ENCODE assay signal across 8 cellular contexts in the genomic region with DNA sequence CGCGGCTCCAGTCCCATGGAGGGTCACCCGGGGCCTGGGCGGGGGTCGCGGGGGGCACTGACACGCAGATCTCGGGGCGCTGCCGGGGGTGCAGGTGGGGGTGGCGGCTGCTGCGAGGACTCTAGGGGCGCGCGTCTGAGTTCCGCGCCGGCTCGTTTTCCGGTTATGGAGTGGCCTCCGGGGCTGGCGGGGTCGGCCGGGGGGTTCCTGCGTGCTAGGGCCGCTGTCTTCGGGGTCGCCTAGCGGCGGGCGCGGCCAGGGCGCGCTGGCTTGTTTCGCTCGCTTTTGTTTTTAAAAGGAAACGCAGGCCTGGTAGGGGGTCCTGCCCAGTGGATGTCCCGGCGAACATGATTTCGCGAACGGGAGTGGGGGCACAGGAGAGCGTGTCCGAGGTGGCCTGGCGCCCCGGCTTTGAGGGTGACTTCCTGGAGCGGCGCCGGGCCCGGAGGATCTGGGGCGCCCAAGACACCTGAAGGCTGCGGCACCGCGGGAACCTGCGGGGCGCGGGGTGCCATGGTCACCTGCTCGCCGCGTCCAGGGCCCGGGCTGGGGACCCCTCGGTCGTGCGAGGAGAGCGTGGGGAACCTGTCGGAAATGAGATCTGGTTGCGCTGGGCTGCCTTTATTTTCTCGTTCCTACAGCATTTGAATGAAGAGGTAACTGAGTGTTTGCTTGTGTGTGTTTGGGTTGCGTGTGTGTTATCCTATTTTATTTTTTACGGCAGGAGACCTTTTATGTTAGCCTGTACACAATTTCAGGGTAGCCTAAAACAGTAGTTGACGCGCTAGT. TPM values are rescaled to one million over a fixed set of nuclear protein-coding genes. Genes with fewer than 3 reads are reported as not detected.
DNase-seq lines count a peak whose midpoint lies in the region; ATAC-seq and TF ChIP-seq lines count a peak whose summit lies in the region.

No MANE protein-coding gene starts in this region.

- in situ Hi-C loops in HAP-1 (cut with MboI; ENCODE audit: low sequenced_read_pairs), result loop anchor here (10.0 to 25.0 kb wide), 2 partner anchors 368 to 581 kb away; a partner anchor contains a TSS
- in situ Hi-C loops in gastrocnemius medialis (cut with MboI; ENCODE audit: low sequenced_read_pairs in 4 of 4), result loop anchor here (5.0 to 25.0 kb wide), 5 partner anchors 69 to 318 kb away; no protein-coding TSS in a partner anchor

- no peaks in the 10 kb centered on the region for H3K27me3 ChIP-seq in HAP-1 (ENCODE audit: low read depth)
- H3K27me3 ChIP-seq in NT2/D1 (ENCODE audit: insufficient read depth, insufficient read length), result peaks cover 22% of the 10 kb centered on the region
- no peaks in the 10 kb centered on the region for H3K27me3 ChIP-seq in left ventricle myocardium inferior (ENCODE audit: low read depth)
- no peaks in the 10 kb centered on the region for H3K27me3 ChIP-seq in gastrocnemius medialis

- H3K4me3 Mint-ChIP-seq in activated naive CD4-positive, alpha-beta T cell treated with anti-CD3 and anti-CD28 coated beads, Interleukin-2, amount 50 U/mL, for 24 hours, result peak overlapping the region; percentile 97

- H3K9me3 Mint-ChIP-seq in activated naive CD4-positive, alpha-beta T cell treated with anti-CD3 and anti-CD28 coated beads, Interleukin-2, amount 50 U/mL, for 24 hours, result no peaks in the 10 kb centered on the region

- peak; percentile 4 to 10 for ATAC-seq in gastrocnemius medialis

- intact Hi-C loops in left ventricle myocardium inferior (cut with micrococcal nuclease) (loop anchor here (10.0 kb wide), 3 partner anchors 98 to 318 kb away; no protein-coding TSS in a partner anchor), gastrocnemius medialis (cut with DNase I; ENCODE audit: low total_unique reads) (loop anchor here (5.0 kb wide), 4 partner anchors 46 to 506 kb away; partner anchors contain the start of genes BRWD1 and PSMG1)

- H3K27ac ChIP-seq in left ventricle myocardium inferior (replicated peaks) (peak overlapping the region; percentile 94), gastrocnemius medialis (peak overlapping the region; percentile 92 to 98 (median 97))

- no peaks in the 10 kb centered on the region for H3K27me3 Mint-ChIP-seq in activated naive CD4-positive, alpha-beta T cell treated with anti-CD3 and anti-CD28 coated beads, Interleukin-2, amount 50 U/mL, for 24 hours

- H3K27ac Mint-ChIP-seq in activated naive CD4-positive, alpha-beta T cell treated with anti-CD3 and anti-CD28 coated beads, Interleukin-2, amount 50 U/mL, for 24 hours, result peak overlapping the region; percentile 90

- H3K36me3 ChIP-seq in HAP-1 (replicated peaks), result peaks cover 12% of the 10 kb centered on the region
- H3K36me3 ChIP-seq in NT2/D1 (ENCODE audit: insufficient read depth, insufficient read length, low read length), result peaks cover 33% of the 10 kb centered on the region
- H3K36me3 ChIP-seq in left ventricle myocardium inferior, result peaks cover 18% of the 10 kb centered on the region
- peaks cover 3 to 28% of the 10 kb centered on the region in 2 donors for H3K36me3 ChIP-seq in gastrocnemius medialis

- DNase-seq in GM03348 (ENCODE audit: low spot score) (peak; percentile 54), HAP-1 (ENCODE audit: low spot score in 2 of 2) (peak in 1 of 2 experiments; percentile 47), NT2/D1 (ENCODE audit: low read depth, low spot score) (no peak), left ventricle myocardium inferior (peak; percentile 53), gastrocnemius medialis (no peak), NCI-H510A treated with DMSO at 0.1 percent for 48 hours (lab: John Stamatoyannopoulos, UW) (no peak), amniotic stem cell (lab: John Stamatoyannopoulos, UW) (no peak)

- no peaks in the 10 kb centered on the region for H3K9me3 ChIP-seq in HAP-1
- peaks cover 6% of the 10 kb centered on the region; the same call in 1 of the 2 replicates for H3K9me3 ChIP-seq in NT2/D1 (ENCODE audit: insufficient read depth, low read length)
- no peaks in the 10 kb centered on the region for H3K9me3 ChIP-seq in left ventricle myocardium inferior (replicated peaks)
- no peaks in the 10 kb centered on the region for H3K9me3 ChIP-seq in gastrocnemius medialis

- peaks cover 38% of the 10 kb centered on the region for H3K4me1 Mint-ChIP-seq in activated naive CD4-positive, alpha-beta T cell treated with anti-CD3 and anti-CD28 coated beads, Interleukin-2, amount 50 U/mL, for 24 hours

- H3K4me1 ChIP-seq in HAP-1 (peaks cover 33% of the 10 kb centered on the region), NT2/D1 (ENCODE audit: insufficient read depth, insufficient read length) (peaks cover 18% of the 10 kb centered on the region), left ventricle myocardium inferior (peaks cover 62% of the 10 kb centered on the region), gastrocnemius medialis (peaks cover 15 to 28% of the 10 kb centered on the region in 2 donors)

- H3K4me3 ChIP-seq in HAP-1 (peak overlapping the region; percentile 71), NT2/D1 (ENCODE audit: insufficient read length, low read depth) (peak overlapping the region; percentile 82), left ventricle myocardium inferior (peak overlapping the region; percentile 93), gastrocnemius medialis (peak overlapping the region; percentile 74 to 94 (median 84))

- peak; percentile 31 for TF ChIP-seq CTCF in left ventricle myocardium inferior (IDR thresholded peaks at IDR 0.05; ENCODE audit: borderline replicate concordance)
- TF ChIP-seq CTCF in gastrocnemius medialis (IDR thresholded peaks at IDR 0.05 in 4 of 5, conservative IDR thresholded peaks at IDR 0.05 in 1 of 5), result peak in 2 of 5 experiments; percentile 25 to 31

- H3K9ac ChIP-seq in NT2/D1 (ENCODE audit: insufficient read length, low read depth), result peak overlapping the region; percentile 85

- TF ChIP-seq POLR2A in gastrocnemius medialis (IDR thresholded peaks at IDR 0.05), result no peak

- peaks cover 6% of the 10 kb centered on the region for H3K36me3 Mint-ChIP-seq in activated naive CD4-positive, alpha-beta T cell treated with anti-CD3 and anti-CD28 coated beads, Interleukin-2, amount 50 U/mL, for 24 hours

RNA-seq across cellular contexts. Expression of gene ETS2, which starts 0.6 kb away (rescaled TPM):
- total RNA-seq in left ventricle myocardium inferior (40.9 TPM), gastrocnemius medialis (100 to 1,000 TPM in 1 of 4 donors, 10 to 100 TPM in 3; 51.5 to 136 (median 59.3) TPM)

Comparison
In these comparisons a context has a peak if more than half of its experiments do, and no peak if none do; other contexts are left out.
1. DNase-seq: peak in GM03348 (single experiment) and left ventricle myocardium inferior (single experiment); none in NT2/D1 (single experiment), gastrocnemius medialis (0 of 2), NCI-H510A treated with DMSO at 0.1 percent for 48 hours (single experiment) and amniotic stem cell (single experiment).
2. Peak in every context shown above with its lines, with median percentiles within 50 percentile points of each other: H3K4me3 ChIP-seq.